Comparison of ENCODE assay signal across 9 cellular contexts in the genomic region with DNA sequence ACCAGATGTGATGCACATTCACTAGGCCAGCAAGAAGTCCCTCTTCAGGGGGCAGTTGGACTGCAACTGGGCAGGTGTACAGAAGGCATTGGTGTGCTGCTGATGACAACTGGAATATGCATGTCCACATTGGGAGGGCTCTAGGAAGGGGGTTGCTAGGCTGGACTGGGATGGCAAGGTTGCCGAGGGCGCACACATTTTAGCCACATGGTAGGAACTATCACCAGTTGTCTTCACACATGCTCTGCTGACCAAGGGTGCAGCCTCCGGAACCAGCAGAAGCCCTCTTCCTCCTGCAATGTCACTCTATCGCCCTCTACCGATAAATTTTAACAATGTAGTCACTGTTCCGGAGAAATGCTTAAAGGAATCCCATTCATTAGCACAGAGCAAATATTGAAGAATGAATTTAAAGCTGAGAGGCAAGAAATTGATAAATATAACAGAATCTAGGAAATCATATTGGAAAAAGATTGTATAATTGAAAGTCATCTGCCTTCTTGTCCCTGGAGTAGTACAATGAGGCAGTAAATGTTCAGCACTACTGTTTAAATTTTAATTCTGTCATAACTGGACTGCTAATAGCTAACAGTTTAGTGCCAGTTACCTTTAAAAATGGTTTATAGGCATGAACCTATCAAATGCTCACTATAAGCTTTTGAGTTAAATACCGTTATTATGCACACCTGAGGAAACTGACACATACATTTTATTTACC. TPM values are rescaled to one million over a fixed set of nuclear protein-coding genes. Genes with fewer than 3 reads are reported as not detected.
A peak's percentile ranks its signal among the peaks of the same experiment; 100 is the strongest.
DNase-seq lines count a peak whose midpoint lies in the region; ATAC-seq and TF ChIP-seq lines count a peak whose summit lies in the region.
"Had no signal": no experiment of that assay in that cellular context is flagged by ENCODE, and none has a peak within 500 bp of the region (broad histone marks: within the 10 kb centered on the region; RNA-seq: fewer than 3 reads in every experiment).

No MANE protein-coding gene starts in this region.

- no peak overlapping the region for H3K9ac ChIP-seq in neural progenitor cell

- H3K4me3 Mint-ChIP-seq in activated CD4-positive, alpha-beta memory T cell treated with anti-CD3 and anti-CD28 coated beads for 36 hours: no peak overlapping the region
- no peak overlapping the region for H3K4me3 Mint-ChIP-seq in neural progenitor cell

- H3K27ac ChIP-seq in neural progenitor cell: no peak overlapping the region
- H3K27ac ChIP-seq: epithelial cell of prostate had no signal

- H3K4me2 ChIP-seq in neural progenitor cell: no peak overlapping the region

- POLR2A ChIA-PET in activated CD4-positive, alpha-beta memory T cell treated with anti-CD3 and anti-CD28 coated beads for 36 hours (lab: Charles Lee): no interaction called here

- TF ChIP-seq CTCF in fibroblast of the aortic adventitia (IDR thresholded peaks at IDR 0.05; ENCODE audit: insufficient read depth, low read length): peak; percentile 90
- TF ChIP-seq CTCF in neural progenitor cell (IDR thresholded peaks at IDR 0.05): peak; percentile 80
- no peak for TF ChIP-seq CTCF in lower leg skin (IDR thresholded peaks at IDR 0.05)

- no peak overlapping the region for H3K4me3 ChIP-seq in fibroblast of the aortic adventitia (ENCODE audit: low read depth, low read length)
- H3K4me3 ChIP-seq in neural progenitor cell: no peak overlapping the region
- H3K4me3 ChIP-seq in lower leg skin (ENCODE audit: low read depth, poor library complexity, severe bottlenecking): no peak overlapping the region

- H3K27ac Mint-ChIP-seq in activated CD4-positive, alpha-beta memory T cell treated with anti-CD3 and anti-CD28 coated beads for 36 hours: no peak overlapping the region
- no peak overlapping the region for H3K27ac Mint-ChIP-seq in neural progenitor cell

- CTCF ChIA-PET in activated CD4-positive, alpha-beta memory T cell treated with anti-CD3 and anti-CD28 coated beads for 36 hours (lab: Charles Lee): interaction anchor here (0.6 to 7.3 kb wide), 32 partner anchors 8 to 819 kb away, joined by 3 to 108 read pairs (median 4); partner anchors contain the start of gene LYSMD4

- no peak for TF ChIP-seq POLR2A in lower leg skin (IDR thresholded peaks at IDR 0.05)

- intact Hi-C loops in activated CD4-positive, alpha-beta memory T cell treated with anti-CD3 and anti-CD28 coated beads for 36 hours (cut with micrococcal nuclease): loop anchor here (1.0 to 10.0 kb wide), 4 partner anchors 52 to 651 kb away; partner anchors contain the start of gene SYNM
- intact Hi-C loops in lower leg skin (cut with DNase I; ENCODE audit: low total_unique reads): no loop called here

- H3K36me3 ChIP-seq in neural progenitor cell: no peaks in the 10 kb centered on the region

- 7 to 10% methylated on average over 7 of the region's 7 CpGs for WGBS in lower leg skin, 2 donors

- peaks cover 6% of the 10 kb centered on the region for H3K4me1 ChIP-seq in neural progenitor cell

- DNase-seq in ELF-1 (ENCODE audit: low read depth, low spot score) (peak; percentile 44), NCI-H748 (lab: John Stamatoyannopoulos, UW; ENCODE audit: unreplicated experiment) (peak; percentile 63), fibroblast of the aortic adventitia (ENCODE audit: low read depth) (peak; percentile 81), neural progenitor cell (ENCODE audit: low spot score) (peak; percentile 76), lower leg skin (ENCODE audit: low spot score in 2 of 2) (no peak)
- peak; percentile 35 for DNase-seq in activated CD4-positive, alpha-beta memory T cell treated with anti-CD3 and anti-CD28 coated beads for 36 hours

- no peaks in the 10 kb centered on the region for H3K36me3 Mint-ChIP-seq in activated CD4-positive, alpha-beta memory T cell treated with anti-CD3 and anti-CD28 coated beads for 36 hours
- H3K36me3 Mint-ChIP-seq in neural progenitor cell: no peaks in the 10 kb centered on the region

- no peaks in the 10 kb centered on the region for H3K27me3 ChIP-seq in neural progenitor cell

- no peaks in the 10 kb centered on the region for H3F3A ChIP-seq in neural progenitor cell (ENCODE audit: low read depth)

- no peaks in the 10 kb centered on the region for H3K9me3 Mint-ChIP-seq in activated CD4-positive, alpha-beta memory T cell treated with anti-CD3 and anti-CD28 coated beads for 36 hours
- no peaks in the 10 kb centered on the region for H3K9me3 Mint-ChIP-seq in neural progenitor cell

- H3K4me1 Mint-ChIP-seq in activated CD4-positive, alpha-beta memory T cell treated with anti-CD3 and anti-CD28 coated beads for 36 hours (ENCODE audit: low read depth): no peaks in the 10 kb centered on the region
- peaks cover 5% of the 10 kb centered on the region for H3K4me1 Mint-ChIP-seq in neural progenitor cell

- peaks cover 2% of the 10 kb centered on the region for H3K27me3 Mint-ChIP-seq in activated CD4-positive, alpha-beta memory T cell treated with anti-CD3 and anti-CD28 coated beads for 36 hours
- peaks cover 5% of the 10 kb centered on the region for H3K27me3 Mint-ChIP-seq in neural progenitor cell (ENCODE audit: insufficient read depth, low read depth)

- no peak overlapping the region for H2AFZ ChIP-seq in neural progenitor cell (replicated peaks)

- H3K79me2 ChIP-seq in neural progenitor cell (ENCODE audit: low read depth): no peaks in the 10 kb centered on the region

- no peaks in the 10 kb centered on the region for H3K9me3 ChIP-seq in neural progenitor cell (ENCODE audit: low read depth)

- H4K20me1 ChIP-seq in neural progenitor cell (ENCODE audit: low read depth): no peaks in the 10 kb centered on the region

- ATAC-seq in GM21360 (IDR thresholded peaks at IDR 0.05; ENCODE audit: unreplicated experiment) (peak; percentile 94), HG03520 (IDR thresholded peaks at IDR 0.05; ENCODE audit: unreplicated experiment) (peak; percentile 84)

RNA-seq across cellular contexts. Expression of gene LYSMD4, which starts 22.6 kb away (rescaled TPM):
- 1 to 10 TPM; 5.2 to 7.6 TPM for total RNA-seq in activated CD4-positive, alpha-beta memory T cell treated with anti-CD3 and anti-CD28 coated beads for 36 hours
- total RNA-seq in fibroblast of the aortic adventitia (ENCODE audit: low replicate concordance) (2.6 and 9.0 TPM in 2 replicates), neural progenitor cell (ENCODE audit: low replicate concordance) (11.7 and 16.3 TPM in 2 replicates), lower leg skin (10 to 100 TPM; 18.3 to 34.8 (median 32.2) TPM)

Comparison
In these comparisons a context has a peak if more than half of its experiments do, and no peak if none do; other contexts are left out.
1. DNase-seq: peak in ELF-1 (single experiment), NCI-H748 (single experiment), activated CD4-positive, alpha-beta memory T cell treated with anti-CD3 and anti-CD28 coated beads for 36 hours (single experiment), fibroblast of the aortic adventitia (single experiment) and neural progenitor cell (single experiment); none in lower leg skin (0 of 2).
2. CTCF ChIP-seq: peak in fibroblast of the aortic adventitia (single experiment) and neural progenitor cell (single experiment); none in lower leg skin (0 of 3).